Comparison of ENCODE assay signal across 8 cellular contexts in genomic region chr19:47112166-47112663, GRCh38. TPM values are rescaled to one million over a fixed set of nuclear protein-coding genes. Genes with fewer than 3 reads are reported as not detected.
DNase-seq lines count a peak whose midpoint lies in the region; ATAC-seq and TF ChIP-seq lines count a peak whose summit lies in the region.

No MANE protein-coding gene starts in this region.

- no peak for TF ChIP-seq CTCF in neutrophil (IDR thresholded peaks at IDR 0.05)

- DNase-seq in LHCN-M2 (ENCODE audit: low read depth) (peak; percentile 81), SJSA1 (ENCODE audit: low read depth in 1 of 2, low spot score in 2 of 2) (peak; percentile 73 to 92), germinal center (ENCODE audit: low spot score) (peak; percentile 82), substantia nigra (lab: John Stamatoyannopoulos, UW) (peak; percentile 39 to 92 (median 75))
- peak; percentile 86 for DNase-seq in activated naive CD4-positive, alpha-beta T cell treated with Interleukin-2 at 50 U/mL for 16 hours

- H3K4me2 ChIP-seq in BLaER1: peak overlapping the region; percentile 88

- H3K9me3 ChIP-seq in BLaER1: no peaks in the 10 kb centered on the region
- no peaks in the 10 kb centered on the region for H3K9me3 ChIP-seq in SJSA1 (replicated peaks)
- H3K9me3 ChIP-seq in neutrophil: no peaks in the 10 kb centered on the region

- peak; percentile 16 for ATAC-seq in GM21360 (IDR thresholded peaks at IDR 0.05; ENCODE audit: unreplicated experiment)

- H3K4me3 ChIP-seq in BLaER1 (peak overlapping the region; percentile 86), SJSA1 (peak overlapping the region; percentile 58), neutrophil (ENCODE audit: low read depth in 1 of 2, low read length in 1 of 2) (peak overlapping the region; percentile 96 to 99)

- no peaks in the 10 kb centered on the region for H4K20me1 ChIP-seq in BLaER1

- H3K27ac ChIP-seq in BLaER1 (peak overlapping the region; percentile 100), SJSA1 (peak overlapping the region; percentile 99), neutrophil (peak overlapping the region; percentile 100), substantia nigra (ENCODE audit: low read depth, low read length, poor library complexity, severe bottlenecking) (peak overlapping the region; percentile 100)

- H3K27me3 ChIP-seq in BLaER1 (no peaks in the 10 kb centered on the region), SJSA1 (replicated peaks) (no peaks in the 10 kb centered on the region), neutrophil (no peaks in the 10 kb centered on the region)

- peak overlapping the region; percentile 99 for H3K9ac ChIP-seq in BLaER1

- peaks cover 52% of the 10 kb centered on the region for H3K4me1 ChIP-seq in BLaER1
- peaks cover 40% of the 10 kb centered on the region for H3K4me1 ChIP-seq in SJSA1 (replicated peaks)
- peaks cover 36 to 39% of the 10 kb centered on the region in 2 experiments for H3K4me1 ChIP-seq in neutrophil (ENCODE audit: control insufficient read depth in 1 of 2, insufficient read depth in 1 of 2, low read depth in 1 of 2, low read length in 1 of 2)

- H3K36me3 ChIP-seq in BLaER1: peaks cover under 1% of the 10 kb centered on the region; the same call in 1 of the 2 replicates
- H3K36me3 ChIP-seq in SJSA1: peaks cover 36% of the 10 kb centered on the region
- H3K36me3 ChIP-seq in neutrophil: no peaks in the 10 kb centered on the region

RNA-seq across cellular contexts. Expression of gene ZC3H4, which starts 1.4 kb away (rescaled TPM):
- total RNA-seq in LHCN-M2 (2014; rRNA removed): 14.9 and 17.3 TPM in 2 replicates
- polyA plus RNA-seq in LHCN-M2 (2012): 18.7 TPM
- 6.8 and 11.1 TPM in 2 replicates for total RNA-seq in SJSA1 (2014; rRNA removed; shearing (Covaris generic))

RNA-seq across cellular contexts. Expression of gene SAE1, which starts 18.4 kb away (rescaled TPM):
- total RNA-seq in LHCN-M2 (2014; rRNA removed): 228 and 269 TPM in 2 replicates
- polyA plus RNA-seq in LHCN-M2 (2012): 192 TPM
- 321 and 324 TPM in 2 replicates for total RNA-seq in SJSA1 (2014; rRNA removed; shearing (Covaris generic))

Comparison
In these comparisons a context has a peak if more than half of its experiments do, and no peak if none do; other contexts are left out.
1. Peak in every context shown above with its lines: DNase-seq, ATAC-seq, H3K4me3 ChIP-seq and H3K27ac ChIP-seq.